In the genomic region with DNA sequence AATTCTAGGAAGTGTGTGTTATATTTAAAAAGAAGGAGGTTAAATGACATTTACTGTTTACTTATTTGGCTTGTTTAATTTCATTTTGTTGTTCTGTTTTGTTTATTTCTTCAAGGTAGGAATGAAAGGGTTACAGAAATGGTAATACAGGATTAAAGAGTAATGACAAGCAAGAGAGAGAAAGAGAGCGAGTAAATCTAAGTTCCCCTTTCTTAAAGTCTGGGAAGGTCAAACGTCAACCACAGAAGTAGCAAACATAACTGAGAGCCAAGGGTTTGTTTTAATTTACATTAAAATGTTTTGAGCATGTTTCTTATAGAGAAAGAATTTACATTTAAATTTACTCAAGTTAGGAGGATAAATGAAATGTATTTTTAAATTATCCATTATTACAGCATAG, we compare ENCODE assay signal across 40 cellular contexts. TPM values are rescaled to one million over a fixed set of nuclear protein-coding genes. Genes with fewer than 3 reads are reported as not detected.
"Had no signal": no experiment of that assay in that cellular context is flagged by ENCODE, and none has a peak within 500 bp of the region (broad histone marks: within the 10 kb centered on the region; RNA-seq: fewer than 3 reads in every experiment).

No MANE protein-coding gene starts in this region.

- H3K36me3 ChIP-seq: ascending aorta, cardiac muscle cell, colonic mucosa, WERI-Rb-1 had no signal

- H3K27ac ChIP-seq: ascending aorta, cardiac muscle cell, colonic mucosa, WERI-Rb-1 had no signal

- H3K4me3 Mint-ChIP-seq: activated CD4-positive, alpha-beta memory T cell treated with anti-CD3 and anti-CD28 coated beads, Interleukin-2, amount 10 ng/mL, durations not matched to agents 7 days and 5 days; activated CD4-positive, alpha-beta T cell treated with anti-CD3 and anti-CD28 coated beads for 36 hours; activated CD4-positive, alpha-beta T cell treated with anti-CD3 and anti-CD28 coated beads, Interleukin-2, amount 10 ng/mL, durations not matched to agents 7 days and 5 days; activated CD8-positive, alpha-beta memory T cell treated with anti-CD3 and anti-CD28 coated beads, Interleukin-2, amount 10 ng/mL, durations not matched to agents 7 days and 5 days; activated CD8-positive, alpha-beta T cell treated with anti-CD3 and anti-CD28 coated beads, Interleukin-2, amount 10 ng/mL, durations not matched to agents 7 days and 5 days; activated naive CD4-positive, alpha-beta T cell treated with anti-CD3 and anti-CD28 coated beads, Interleukin-2, amount 10 ng/mL, durations not matched to agents 7 days and 5 days; activated naive CD4-positive, alpha-beta T cell treated with anti-CD3 and anti-CD28 coated beads, Interleukin-2, amount 50 U/mL, for 24 hours; activated naive CD8-positive, alpha-beta T cell; activated naive CD8-positive, alpha-beta T cell treated with anti-CD3 and anti-CD28 coated beads, Interleukin-2, amount 10 ng/mL, durations not matched to agents 7 days and 5 days; activated naive CD8-positive, alpha-beta T cell treated with anti-CD3 and anti-CD28 coated beads, Interleukin-2, amount 50 U/mL, for 24 hours; activated T-cell treated with anti-CD3 and anti-CD28 coated beads, Interleukin-2, amount 50 U/mL, for 24 hours; brain; central memory CD8-positive, alpha-beta T cell; T-helper 1 cell treated with Interleukin-12 subunit alpha and Interleukin-12 subunit beta and Interleukin-4 antibody, amounts not matched to agents 30 μg/mL and 1 μg/mL, for 36 hours; T-helper 2 cell treated with Interferon-gamma antibody and Interleukin-4, amounts not matched to agents 5 μg/mL and 100 μg/mL, for 36 hours; WTC11 had no signal

- DNase-seq: activated CD4-positive, alpha-beta memory T cell treated with anti-CD3 and anti-CD28 coated beads, Interleukin-2, amount 10 ng/mL, durations not matched to agents 7 days and 5 days; activated CD4-positive, alpha-beta T cell treated with anti-CD3 and anti-CD28 coated beads for 1 hour; activated CD4-positive, alpha-beta T cell treated with anti-CD3 and anti-CD28 coated beads for 36 hours; activated CD4-positive, alpha-beta T cell treated with anti-CD3 and anti-CD28 coated beads for 48 hours; activated CD4-positive, alpha-beta T cell treated with anti-CD3 and anti-CD28 coated beads, Interleukin-2, amount 10 ng/mL, durations not matched to agents 7 days and 5 days; activated CD4-positive, alpha-beta T cell treated with anti-CD3 and anti-CD28 coated beads, Interleukin-2, amount 50 U/mL, for 48 hours; activated CD4-positive, CD25-positive, alpha-beta regulatory T cell; activated CD8-positive, alpha-beta memory T cell treated with anti-CD3 and anti-CD28 coated beads for 24 hours; activated CD8-positive, alpha-beta memory T cell treated with anti-CD3 and anti-CD28 coated beads, Interleukin-2, amount 10 ng/mL, durations not matched to agents 7 days and 5 days; activated CD8-positive, alpha-beta memory T cell treated with anti-CD3 and anti-CD28 coated beads, Interleukin-2, amount 50 U/mL, for 48 hours; activated CD8-positive, alpha-beta T cell treated with anti-CD3 and anti-CD28 coated beads, Interleukin-2, amount 10 ng/mL, durations not matched to agents 7 days and 5 days; activated effector memory CD4-positive, alpha-beta T cell treated with Interleukin-2 at 50 U/mL for 16 hours; activated gamma-delta T cell; activated naive CD4-positive, alpha-beta T cell treated with anti-CD3 and anti-CD28 coated beads, Interleukin-2, amount 10 ng/mL, durations not matched to agents 7 days and 5 days; activated naive CD4-positive, alpha-beta T cell treated with Interleukin-2 at 50 U/mL for 16 hours; activated naive CD8-positive, alpha-beta T cell treated with anti-CD3 and anti-CD28 coated beads, Interleukin-2, amount 10 ng/mL, durations not matched to agents 7 days and 5 days; activated naive CD8-positive, alpha-beta T cell treated with anti-CD3 and anti-CD28 coated beads, Interleukin-2, amount 50 U/mL, for 24 hours; activated T-cell treated with anti-CD3 and anti-CD28 coated beads, Interleukin-2, amount 50 U/mL, for 24 hours; activated T-cell treated with anti-CD3 and anti-CD28 coated beads, Interleukin-2, amount 50 U/mL, for 48 hours; amygdala; anterior cingulate cortex; caudate nucleus; cerebellar nuclear complex; colonic mucosa; T-helper 2 cell; T-helper 9 cell; WERI-Rb-1 had no signal

- H3K27me3 Mint-ChIP-seq: activated CD4-positive, alpha-beta memory T cell treated with anti-CD3 and anti-CD28 coated beads, Interleukin-2, amount 10 ng/mL, durations not matched to agents 7 days and 5 days; activated CD4-positive, alpha-beta T cell treated with anti-CD3 and anti-CD28 coated beads for 36 hours; activated CD4-positive, alpha-beta T cell treated with anti-CD3 and anti-CD28 coated beads, Interleukin-2, amount 10 ng/mL, durations not matched to agents 7 days and 5 days; activated CD8-positive, alpha-beta memory T cell treated with anti-CD3 and anti-CD28 coated beads, Interleukin-2, amount 10 ng/mL, durations not matched to agents 7 days and 5 days; activated naive CD4-positive, alpha-beta T cell treated with anti-CD3 and anti-CD28 coated beads, Interleukin-2, amount 10 ng/mL, durations not matched to agents 7 days and 5 days; activated naive CD4-positive, alpha-beta T cell treated with anti-CD3 and anti-CD28 coated beads, Interleukin-2, amount 50 U/mL, for 24 hours; activated naive CD8-positive, alpha-beta T cell; activated naive CD8-positive, alpha-beta T cell treated with anti-CD3 and anti-CD28 coated beads, Interleukin-2, amount 10 ng/mL, durations not matched to agents 7 days and 5 days; activated naive CD8-positive, alpha-beta T cell treated with anti-CD3 and anti-CD28 coated beads, Interleukin-2, amount 50 U/mL, for 24 hours; activated T-cell treated with anti-CD3 and anti-CD28 coated beads, Interleukin-2, amount 50 U/mL, for 24 hours; brain; central memory CD8-positive, alpha-beta T cell had no signal

- H3K4me1 ChIP-seq: ascending aorta, colonic mucosa had no signal

- H3K4me3 ChIP-seq: ascending aorta, cardiac muscle cell, colonic mucosa had no signal

- ATAC-seq: activated CD4-positive, alpha-beta T cell treated with anti-CD3 and anti-CD28 coated beads for 36 hours; activated CD4-positive, CD25-positive, alpha-beta regulatory T cell treated with anti-CD3 and anti-CD28 coated beads, Interleukin-2, amount 50 U/mL, for 24 hours; activated CD8-positive, alpha-beta memory T cell treated with anti-CD3 and anti-CD28 coated beads, Interleukin-2, amount 10 ng/mL, durations not matched to agents 7 days and 5 days; activated CD8-positive, alpha-beta T cell treated with anti-CD3 and anti-CD28 coated beads, Interleukin-2, amount 10 ng/mL, durations not matched to agents 7 days and 5 days; activated naive CD8-positive, alpha-beta T cell treated with anti-CD3 and anti-CD28 coated beads, Interleukin-2, amount 50 U/mL, for 24 hours; WTC11 had no signal

- H3K27ac Mint-ChIP-seq: activated CD4-positive, alpha-beta memory T cell treated with anti-CD3 and anti-CD28 coated beads, Interleukin-2, amount 10 ng/mL, durations not matched to agents 7 days and 5 days; activated CD4-positive, alpha-beta T cell treated with anti-CD3 and anti-CD28 coated beads for 36 hours; activated CD4-positive, alpha-beta T cell treated with anti-CD3 and anti-CD28 coated beads, Interleukin-2, amount 10 ng/mL, durations not matched to agents 7 days and 5 days; activated CD8-positive, alpha-beta memory T cell treated with anti-CD3 and anti-CD28 coated beads, Interleukin-2, amount 10 ng/mL, durations not matched to agents 7 days and 5 days; activated CD8-positive, alpha-beta T cell treated with anti-CD3 and anti-CD28 coated beads, Interleukin-2, amount 10 ng/mL, durations not matched to agents 7 days and 5 days; activated naive CD4-positive, alpha-beta T cell treated with anti-CD3 and anti-CD28 coated beads, Interleukin-2, amount 10 ng/mL, durations not matched to agents 7 days and 5 days; activated naive CD4-positive, alpha-beta T cell treated with anti-CD3 and anti-CD28 coated beads, Interleukin-2, amount 50 U/mL, for 24 hours; activated naive CD8-positive, alpha-beta T cell; activated naive CD8-positive, alpha-beta T cell treated with anti-CD3 and anti-CD28 coated beads, Interleukin-2, amount 10 ng/mL, durations not matched to agents 7 days and 5 days; activated naive CD8-positive, alpha-beta T cell treated with anti-CD3 and anti-CD28 coated beads, Interleukin-2, amount 50 U/mL, for 24 hours; activated T-cell treated with anti-CD3 and anti-CD28 coated beads, Interleukin-2, amount 50 U/mL, for 24 hours; activated T-helper 2 cell treated with anti-CD3 and anti-CD28 coated beads, Interferon-gamma antibody, Interleukin-2, Interleukin-4, amounts not matched to agents 10 μg/mL and 5 μg/mL and 100 μg/mL, durations not matched to agents 14 hours and 24 hours and 36 hours; brain; T-helper 1 cell treated with Interleukin-12 subunit alpha and Interleukin-12 subunit beta and Interleukin-4 antibody, amounts not matched to agents 30 μg/mL and 1 μg/mL, for 36 hours; T-helper 2 cell treated with Interferon-gamma antibody and Interleukin-4, amounts not matched to agents 5 μg/mL and 100 μg/mL, for 36 hours; WTC11 had no signal

- H3K36me3 Mint-ChIP-seq: activated CD8-positive, alpha-beta memory T cell treated with anti-CD3 and anti-CD28 coated beads, Interleukin-2, amount 10 ng/mL, durations not matched to agents 7 days and 5 days; activated naive CD4-positive, alpha-beta T cell treated with anti-CD3 and anti-CD28 coated beads, Interleukin-2, amount 10 ng/mL, durations not matched to agents 7 days and 5 days; activated naive CD4-positive, alpha-beta T cell treated with anti-CD3 and anti-CD28 coated beads, Interleukin-2, amount 50 U/mL, for 24 hours; activated naive CD8-positive, alpha-beta T cell; activated naive CD8-positive, alpha-beta T cell treated with anti-CD3 and anti-CD28 coated beads, Interleukin-2, amount 10 ng/mL, durations not matched to agents 7 days and 5 days; brain; WTC11 had no signal

- H3K27me3 ChIP-seq: ascending aorta, cardiac muscle cell, colonic mucosa had no signal

- H3K4me1 Mint-ChIP-seq: activated CD4-positive, alpha-beta memory T cell treated with anti-CD3 and anti-CD28 coated beads, Interleukin-2, amount 10 ng/mL, durations not matched to agents 7 days and 5 days; activated CD4-positive, alpha-beta T cell treated with anti-CD3 and anti-CD28 coated beads for 36 hours; activated CD4-positive, alpha-beta T cell treated with anti-CD3 and anti-CD28 coated beads, Interleukin-2, amount 10 ng/mL, durations not matched to agents 7 days and 5 days; activated CD8-positive, alpha-beta memory T cell treated with anti-CD3 and anti-CD28 coated beads, Interleukin-2, amount 10 ng/mL, durations not matched to agents 7 days and 5 days; activated naive CD4-positive, alpha-beta T cell treated with anti-CD3 and anti-CD28 coated beads, Interleukin-2, amount 10 ng/mL, durations not matched to agents 7 days and 5 days; activated naive CD4-positive, alpha-beta T cell treated with anti-CD3 and anti-CD28 coated beads, Interleukin-2, amount 50 U/mL, for 24 hours; activated naive CD8-positive, alpha-beta T cell treated with anti-CD3 and anti-CD28 coated beads, Interleukin-2, amount 10 ng/mL, durations not matched to agents 7 days and 5 days; activated naive CD8-positive, alpha-beta T cell treated with anti-CD3 and anti-CD28 coated beads, Interleukin-2, amount 50 U/mL, for 24 hours; brain; central memory CD8-positive, alpha-beta T cell had no signal

- H3K9me3 Mint-ChIP-seq: activated CD4-positive, alpha-beta T cell treated with anti-CD3 and anti-CD28 coated beads, Interleukin-2, amount 10 ng/mL, durations not matched to agents 7 days and 5 days; activated naive CD8-positive, alpha-beta T cell treated with anti-CD3 and anti-CD28 coated beads, Interleukin-2, amount 10 ng/mL, durations not matched to agents 7 days and 5 days; brain; WTC11 had no signal

RNA-seq across cellular contexts. Expression of gene HCN1, which starts 18.7 kb away (rescaled TPM):
- total RNA-seq: activated CD4-positive, alpha-beta memory T cell treated with anti-CD3 and anti-CD28 coated beads, Interleukin-2, amount 10 ng/mL, durations not matched to agents 7 days and 5 days; activated CD4-positive, alpha-beta T cell treated with anti-CD3 and anti-CD28 coated beads for 36 hours; activated CD4-positive, alpha-beta T cell treated with anti-CD3 and anti-CD28 coated beads, Interleukin-2, amount 10 ng/mL, durations not matched to agents 7 days and 5 days; activated CD8-positive, alpha-beta memory T cell treated with anti-CD3 and anti-CD28 coated beads, Interleukin-2, amount 10 ng/mL, durations not matched to agents 7 days and 5 days; activated CD8-positive, alpha-beta T cell treated with anti-CD3 and anti-CD28 coated beads, Interleukin-2, amount 10 ng/mL, durations not matched to agents 7 days and 5 days; activated naive CD8-positive, alpha-beta T cell treated with anti-CD3 and anti-CD28 coated beads, Interleukin-2, amount 10 ng/mL, durations not matched to agents 7 days and 5 days; activated T-helper 2 cell treated with anti-CD3 and anti-CD28 coated beads, Interferon-gamma antibody, Interleukin-2, Interleukin-4, amounts not matched to agents 10 μg/mL and 5 μg/mL and 100 μg/mL, durations not matched to agents 14 hours and 24 hours and 36 hours; ascending aorta; bronchial epithelial cell; chondrocyte had no signal
